8 cellular contexts compared by ENCODE assay signal in the genomic region with DNA sequence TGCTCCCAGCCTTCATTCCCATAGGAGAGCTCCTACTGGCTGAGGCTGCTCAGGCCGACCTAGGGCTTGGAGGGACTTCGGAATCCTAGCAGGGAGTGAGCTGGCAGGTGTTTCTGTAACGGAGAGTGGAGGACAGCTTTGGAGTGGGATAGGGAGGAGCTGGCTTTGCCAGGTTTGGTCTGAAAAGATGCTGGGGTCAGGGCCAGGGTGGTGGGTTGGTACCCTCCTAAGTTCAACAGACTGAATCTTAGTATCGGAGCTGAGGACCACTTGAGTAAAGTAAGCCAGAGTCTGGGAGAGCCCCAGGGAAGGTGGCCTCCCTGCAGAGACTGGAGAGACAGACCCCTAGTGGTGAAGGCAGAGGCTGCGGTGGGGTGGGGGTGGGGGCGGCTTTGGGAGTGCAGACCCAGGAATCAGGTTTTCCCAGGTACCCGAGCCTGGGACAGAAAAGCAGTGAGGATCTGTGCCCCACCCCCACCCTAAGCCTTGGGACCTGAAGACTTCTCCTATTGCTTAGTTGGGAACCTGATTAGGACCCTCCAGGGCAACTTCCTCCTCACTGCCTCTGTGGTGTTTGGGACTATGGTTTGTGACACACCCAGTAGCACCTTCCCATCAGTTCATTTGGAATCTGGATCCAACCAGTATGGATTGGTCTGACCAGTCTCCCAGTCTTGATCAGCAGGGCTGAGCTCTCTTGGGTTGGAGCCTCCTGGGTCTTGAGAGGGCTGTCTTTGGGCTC. TPM values are rescaled to one million over a fixed set of nuclear protein-coding genes. Genes with fewer than 3 reads are reported as not detected.
DNase-seq lines count a peak whose midpoint lies in the region; ATAC-seq, FAIRE-seq and TF ChIP-seq lines count a peak whose summit lies in the region.

No MANE protein-coding gene starts in this region.

- in situ Hi-C loops in astrocyte of the spinal cord (cut with HindIII; ENCODE audit: low sequenced_read_pairs), result no loop called here

- POLR2A ChIA-PET in activated CD4-positive, alpha-beta T cell treated with anti-CD3 and anti-CD28 coated beads for 36 hours (lab: Charles Lee), result interaction anchor here (0.6 to 1.2 kb wide), 3 partner anchors 53 to 152 kb away, joined by 3 to 4 read pairs (median 3); a partner anchor contains a TSS

- peaks cover 49% of the 10 kb centered on the region for H3K4me1 Mint-ChIP-seq in activated CD4-positive, alpha-beta T cell treated with anti-CD3 and anti-CD28 coated beads for 36 hours

- peak overlapping the region; percentile 75 for H3K4me3 Mint-ChIP-seq in activated CD4-positive, alpha-beta T cell treated with anti-CD3 and anti-CD28 coated beads for 36 hours

- H3K27ac Mint-ChIP-seq in activated CD4-positive, alpha-beta T cell treated with anti-CD3 and anti-CD28 coated beads for 36 hours, result peak overlapping the region; percentile 35

- H3K27ac ChIP-seq in kidney (ENCODE audit: low read depth in 2 of 2, low read length in 2 of 2) (peak overlapping the region in 1 of 2 donors; percentile 16), stomach (peak overlapping the region; percentile 8 to 72 (median 62))

- H3K36me3 Mint-ChIP-seq in activated CD4-positive, alpha-beta T cell treated with anti-CD3 and anti-CD28 coated beads for 36 hours (ENCODE audit: low read depth), result no peaks in the 10 kb centered on the region

- H3K27me3 ChIP-seq in stomach, result no peaks in the 10 kb centered on the region

- no peaks in the 10 kb centered on the region for H3K27me3 Mint-ChIP-seq in activated CD4-positive, alpha-beta T cell treated with anti-CD3 and anti-CD28 coated beads for 36 hours

- H3K36me3 ChIP-seq in kidney (ENCODE audit: control insufficient read depth in 1 of 2, insufficient read depth in 2 of 2, low read length in 2 of 2), result no peaks in the 10 kb centered on the region
- peaks cover 0 to 4% (median 0%) of the 10 kb centered on the region in 4 donors for H3K36me3 ChIP-seq in stomach

- TF ChIP-seq POLR2A in stomach (IDR thresholded peaks at IDR 0.05), result no peak

- H3K4me3 ChIP-seq in astrocyte of the spinal cord (ENCODE audit: low read depth, low read length) (peak overlapping the region; percentile 25), kidney (ENCODE audit: low read length in 2 of 2) (peak overlapping the region; percentile 80 to 95), stomach (peak overlapping the region; percentile 60 to 77 (median 71))

- no peaks in the 10 kb centered on the region for H3K9me3 Mint-ChIP-seq in activated CD4-positive, alpha-beta T cell treated with anti-CD3 and anti-CD28 coated beads for 36 hours (ENCODE audit: low read depth)

- H3K9me3 ChIP-seq in kidney (ENCODE audit: control insufficient read depth in 1 of 2, low read length in 2 of 2) (no peaks in the 10 kb centered on the region), stomach (no peaks in the 10 kb centered on the region)

- intact Hi-C loops in activated CD4-positive, alpha-beta T cell treated with anti-CD3 and anti-CD28 coated beads for 36 hours (cut with DNase I, micrococcal nuclease), result loop anchor here (2.0 to 5.0 kb wide), 5 partner anchors 23 to 426 kb away; a partner anchor contains a TSS
- intact Hi-C loops in kidney (cut with DNase I) (no loop called here), stomach (cut with DNase I; ENCODE audit: low total_unique reads) (no loop called here)

- CTCF ChIA-PET in activated CD4-positive, alpha-beta T cell treated with anti-CD3 and anti-CD28 coated beads for 36 hours (lab: Charles Lee), result interaction anchor here (0.6 to 3.3 kb wide), 27 partner anchors 10 to 357 kb away, joined by 3 to 27 read pairs (median 4); no protein-coding TSS in a partner anchor

- ATAC-seq in activated CD4-positive, alpha-beta T cell treated with anti-CD3 and anti-CD28 coated beads for 36 hours, result no peak
- ATAC-seq in GM19455 (IDR thresholded peaks at IDR 0.05; ENCODE audit: unreplicated experiment), result no peak

- peak; percentile 42 for TF ChIP-seq CTCF in astrocyte of the spinal cord (IDR thresholded peaks at IDR 0.05; ENCODE audit: low read depth, low read length)
- TF ChIP-seq CTCF in kidney (IDR thresholded peaks at IDR 0.05; ENCODE audit: borderline replicate concordance, extremely low read depth, insufficient read depth), result peak; percentile 5
- TF ChIP-seq CTCF in stomach (IDR thresholded peaks at IDR 0.05), result peak in 3 of 7 experiments; percentile 16 to 56 (median 23)

- H3K9ac ChIP-seq in kidney (ENCODE audit: low read length in 2 of 2), result peak overlapping the region; percentile 29 to 57

- WGBS in stomach, 5 donors, result 15 to 36% (median 22%) methylated on average over 7 of the region's 7 CpGs

- peak; percentile 37 for DNase-seq in activated CD4-positive, alpha-beta T cell treated with anti-CD3 and anti-CD28 coated beads for 36 hours
- no peak for DNase-seq in activated CD4-positive, alpha-beta T cell treated with anti-CD3 and anti-CD28 coated beads for 1 hour
- DNase-seq in NAMALWA (ENCODE audit: low spot score) (peak; percentile 34), astrocyte of the spinal cord (ENCODE audit: low read depth, low spot score) (no peak), kidney (no peak), stomach (no peak)
- no peak for DNase-seq in stimulated activated CD4-positive, alpha-beta T cell treated with anti-CD3 and anti-CD28 coated beads, Interleukin-12 subunit alpha, Interleukin-12 subunit beta, amount 100 ng/mL, for 4 hours

- FAIRE-seq in kidney (lab: Jason Lieb, UNC), result no peak

- TF ChIP-seq EP300 in stomach (IDR thresholded peaks at IDR 0.05), result no peak

- H3K4me1 ChIP-seq in kidney (ENCODE audit: control insufficient read depth in 1 of 2, insufficient read depth in 1 of 2, low read depth in 1 of 2, low read length in 2 of 2) (peaks cover 14 to 34% of the 10 kb centered on the region in 2 donors), stomach (peaks cover 42 to 89% (median 79%) of the 10 kb centered on the region in 4 donors)

RNA-seq across cellular contexts. Expression of a gene that starts 3.0 kb away (rescaled TPM):
- total RNA-seq in activated CD4-positive, alpha-beta T cell treated with anti-CD3 and anti-CD28 coated beads for 36 hours, result 10 to 100 TPM in 1 of 2 experiments, 1 to 10 TPM in 1; 7.1 to 11.3 TPM
- total RNA-seq in kidney (14.5 TPM), stomach (10 to 100 TPM in 1 of 5 donors, 1 to 10 TPM in 4; 1.2 to 26.6 (median 5.1) TPM)
- polyA plus RNA-seq in kidney (ENCODE audit: insufficient read depth, low read depth, low replicate concordance) (3.7 TPM), stomach (1 to 10 TPM; 1.4 to 2.8 (median 2.1) TPM)

RNA-seq across cellular contexts. Expression of a gene that starts 23.8 kb away (rescaled TPM):
- total RNA-seq in activated CD4-positive, alpha-beta T cell treated with anti-CD3 and anti-CD28 coated beads for 36 hours, result 1 to 10 TPM; 4.8 to 5.7 TPM
- 23.0 TPM for total RNA-seq in kidney
- 25.3 TPM for polyA plus RNA-seq in kidney (ENCODE audit: insufficient read depth, low read depth, low replicate concordance)
- total RNA-seq in stomach, result 10 to 100 TPM in 2 of 5 donors, 1 to 10 TPM in 3; 1.4 to 17.1 (median 7.0) TPM
- 10 to 100 TPM in 1 of 3 donors, 1 to 10 TPM in 2; 1.4 to 11.4 (median 4.7) TPM for polyA plus RNA-seq in stomach

RNA-seq across cellular contexts. Expression of a gene that starts 52.4 kb away (rescaled TPM):
- total RNA-seq in activated CD4-positive, alpha-beta T cell treated with anti-CD3 and anti-CD28 coated beads for 36 hours, result 10 to 100 TPM; 19.2 to 31.2 TPM
- total RNA-seq in kidney (26.1 TPM), stomach (100 to 1,000 TPM in 1 of 5 donors, 10 to 100 TPM in 3, 1 to 10 TPM in 1; 6.2 to 107 (median 23.3) TPM)
- polyA plus RNA-seq in kidney (ENCODE audit: insufficient read depth, low read depth, low replicate concordance) (6.9 TPM), stomach (1 to 10 TPM; 4.6 to 8.4 (median 6.3) TPM)

Comparison
In these comparisons a context has a peak if more than half of its experiments do, and no peak if none do; other contexts are left out.
1. DNase-seq: peak in activated CD4-positive, alpha-beta T cell treated with anti-CD3 and anti-CD28 coated beads for 36 hours (single experiment) and NAMALWA (single experiment); none in activated CD4-positive, alpha-beta T cell treated with anti-CD3 and anti-CD28 coated beads for 1 hour (single experiment), astrocyte of the spinal cord (single experiment), kidney (single experiment), stomach (single experiment) and stimulated activated CD4-positive, alpha-beta T cell treated with anti-CD3 and anti-CD28 coated beads, Interleukin-12 subunit alpha, Interleukin-12 subunit beta, amount 100 ng/mL, for 4 hours (single experiment).
2. H3K4me3 ChIP-seq: peak in every context shown above with its lines; median percentile 88 in kidney; 71 in stomach; 25 in astrocyte of the spinal cord.
3. intact Hi-C loops: an anchor here in activated CD4-positive, alpha-beta T cell treated with anti-CD3 and anti-CD28 coated beads for 36 hours (2.0 to 5.0 kb wide); none called in kidney and stomach.